Comparison of ENCODE assay signal across 9 cellular contexts in the genomic region with DNA sequence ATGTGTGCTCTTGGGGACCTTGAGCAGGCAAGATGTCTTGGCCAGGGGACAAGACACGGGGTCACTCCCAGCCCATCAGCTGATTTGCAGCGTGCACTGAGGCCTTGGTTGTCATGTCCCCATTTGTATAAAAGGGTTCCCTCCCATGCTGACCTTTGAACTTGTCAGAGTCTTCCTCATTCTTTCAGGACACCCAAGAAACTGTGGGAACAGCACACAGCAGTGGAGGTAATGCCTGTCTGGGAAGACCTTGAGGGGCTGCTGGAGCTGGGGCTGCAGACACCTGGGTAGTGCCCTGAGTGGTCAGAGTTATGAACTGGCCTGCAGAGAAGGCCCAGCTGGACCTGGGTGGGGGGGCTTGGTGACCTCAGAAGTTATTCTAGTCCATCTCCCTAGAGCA. TPM values are rescaled to one million over a fixed set of nuclear protein-coding genes. Genes with fewer than 3 reads are reported as not detected.
"Had no signal": no experiment of that assay in that cellular context is flagged by ENCODE, and none has a peak within 500 bp of the region (broad histone marks: within the 10 kb centered on the region; RNA-seq: fewer than 3 reads in every experiment).

No MANE protein-coding gene starts in this region.

- H3K27ac ChIP-seq: GM23248, HL-60 had no signal

- H3K4me3 Mint-ChIP-seq: H9, IgD-negative memory B cell had no signal

- ATAC-seq: HepG2 had no signal

- H3K9me3 Mint-ChIP-seq: H9, IgD-negative memory B cell had no signal

- H2AFZ ChIP-seq: GM23248 had no signal

- DNase-seq: GM23248, GOT3, H9, HCEC 1CT, KG1 had no signal

- H3K27ac Mint-ChIP-seq: H9 had no signal

- H3K36me3 Mint-ChIP-seq: IgD-negative memory B cell had no signal

- H3K4me3 ChIP-seq: GM23248 had no signal

- H3K9ac ChIP-seq: GM23248 had no signal

RNA-seq across cellular contexts. Expression of a gene that starts 49.2 kb away (rescaled TPM):
- total RNA-seq: GM23248, HepG2, HT1080 had no signal
- polyA plus RNA-seq: GM23248, HepG2, IgD-negative memory B cell had no signal
